15 cellular contexts compared by ENCODE assay signal in genomic region chr4:182547435-182547834, GRCh38.
DNase-seq lines count a peak whose midpoint lies in the region; ATAC-seq and TF ChIP-seq lines count a peak whose summit lies in the region.
"Had no signal": no experiment of that assay in that cellular context is flagged by ENCODE, and none has a peak within 500 bp of the region (broad histone marks: within the 10 kb centered on the region; RNA-seq: fewer than 3 reads in every experiment).

No MANE protein-coding gene starts in this region.

- no peak overlapping the region for H2BK120ac ChIP-seq in H9 (ENCODE audit: low read depth, low read length, poor library complexity, severe bottlenecking)

- H3K9ac ChIP-seq in H9 (ENCODE audit: extremely low read depth, insufficient read length, low read length), result no peak overlapping the region

- no peak overlapping the region for H2BK20ac ChIP-seq in H9 (ENCODE audit: low read depth, low read length, poor library complexity, severe bottlenecking)

- no peaks in the 10 kb centered on the region for H3K9me3 ChIP-seq in H9 (ENCODE audit: control insufficient read depth, low read depth, low read length)

- H3K27ac Mint-ChIP-seq in stimulated activated naive CD8-positive, alpha-beta T cell treated with anti-CD3 and anti-CD28 coated beads, Interleukin-15, amount 100 ng/mL, for 72 hours, result no peak overlapping the region
- no peak overlapping the region for H3K27ac Mint-ChIP-seq in progenitor cell of endocrine pancreas
- H3K27ac Mint-ChIP-seq in H9, result peak overlapping the region in 1 of 3 experiments; percentile 60; a peak in 1 of 7 replicates
- H3K27ac Mint-ChIP-seq: activated T-helper 1 cell treated with anti-CD3 and anti-CD28 coated beads, Interleukin-12 subunit alpha, Interleukin-12 subunit beta, Interleukin-2, Interleukin-4 antibody, amounts not matched to agents 30 ng/mL and 10 ng/mL and 1 ng/mL, durations not matched to agents 14 hours and 24 hours and 36 hours; naive B cell; stimulated activated memory B cell treated with anti-CD40 and anti-IgM and Interleukin-4, amounts not matched to agents 10 μg/mL and 1 μg/mL and 100 μg/mL, for 72 hours; T-helper 1 cell treated with Interleukin-12 subunit alpha and Interleukin-12 subunit beta and Interleukin-4 antibody, amounts not matched to agents 30 μg/mL and 1 μg/mL, for 36 hours had no signal

- H4K91ac ChIP-seq in H9 (ENCODE audit: insufficient read length, low read depth, low read length), result no peak overlapping the region

- WGBS in H9 (ENCODE audit: extremely low coverage, insufficient read length, low lambda C conversion rate), result no CpG with 5 or more reads among the region's 4 CpGs

- peaks cover 2% of the 10 kb centered on the region; the same call in 1 of the 2 replicates for H3K79me2 ChIP-seq in H9 (ENCODE audit: insufficient read depth, low read length)

- no peak overlapping the region for H3K4me2 ChIP-seq in H9 (ENCODE audit: insufficient read depth, insufficient read length, low read length)
- H3K4me2 ChIP-seq: smooth muscle cell had no signal

- H3K79me1 ChIP-seq in H9 (ENCODE audit: insufficient read depth, low read depth, low read length, poor library complexity, severe bottlenecking), result peaks cover 6% of the 10 kb centered on the region

- no peaks in the 10 kb centered on the region for H4K20me1 ChIP-seq in H9 (ENCODE audit: control insufficient read depth, insufficient read depth, insufficient read length)

- H2BK15ac ChIP-seq in H9 (ENCODE audit: low read depth, low read length), result no peak overlapping the region

- no peaks in the 10 kb centered on the region for H3K36me3 Mint-ChIP-seq in progenitor cell of endocrine pancreas (ENCODE audit: insufficient read depth)
- peaks cover 0 to 3% (median 0%) of the 10 kb centered on the region in 3 experiments; a peak in 2 of 7 replicates for H3K36me3 Mint-ChIP-seq in H9 (ENCODE audit: insufficient read depth in 1 of 3, low read depth in 3 of 3)
- H3K36me3 Mint-ChIP-seq: naive B cell; stimulated activated memory B cell treated with anti-CD40 and anti-IgM and Interleukin-4, amounts not matched to agents 10 μg/mL and 1 μg/mL and 100 μg/mL, for 72 hours had no signal

- no peak overlapping the region for H3K4ac ChIP-seq in H9 (ENCODE audit: low read depth, low read length)

- no peak overlapping the region for H3K56ac ChIP-seq in H9 (ENCODE audit: insufficient read length, low read depth, low read length)

- no peak overlapping the region for H2AK5ac ChIP-seq in H9 (ENCODE audit: insufficient read length, low read length)

- H3K4me3 Mint-ChIP-seq in stimulated activated naive CD8-positive, alpha-beta T cell treated with anti-CD3 and anti-CD28 coated beads, Interleukin-15, amount 100 ng/mL, for 72 hours, result no peak overlapping the region
- H3K4me3 Mint-ChIP-seq in progenitor cell of endocrine pancreas (ENCODE audit: low read depth) (no peak overlapping the region), H9 (no peak overlapping the region)
- H3K4me3 Mint-ChIP-seq: activated T-helper 1 cell treated with anti-CD3 and anti-CD28 coated beads, Interleukin-12 subunit alpha, Interleukin-12 subunit beta, Interleukin-2, Interleukin-4 antibody, amounts not matched to agents 30 ng/mL and 10 ng/mL and 1 ng/mL, durations not matched to agents 14 hours and 24 hours and 36 hours; naive B cell; stimulated activated memory B cell treated with anti-CD40 and anti-IgM and Interleukin-4, amounts not matched to agents 10 μg/mL and 1 μg/mL and 100 μg/mL, for 72 hours; T-helper 1 cell treated with Interleukin-12 subunit alpha and Interleukin-12 subunit beta and Interleukin-4 antibody, amounts not matched to agents 30 μg/mL and 1 μg/mL, for 36 hours had no signal

- H2AFZ ChIP-seq in H9 (ENCODE audit: low read length), result no peak overlapping the region

- peaks cover 2% of the 10 kb centered on the region; the same call in 1 of the 2 replicates for H3K4me1 ChIP-seq in H9 (ENCODE audit: insufficient read depth, low read length)

- no peaks in the 10 kb centered on the region for H3K4me1 Mint-ChIP-seq in stimulated activated naive CD8-positive, alpha-beta T cell treated with anti-CD3 and anti-CD28 coated beads, Interleukin-15, amount 100 ng/mL, for 72 hours
- peaks cover 11% of the 10 kb centered on the region for H3K4me1 Mint-ChIP-seq in progenitor cell of endocrine pancreas (ENCODE audit: low read depth)
- peaks cover 28 to 37% of the 10 kb centered on the region in 2 experiments for H3K4me1 Mint-ChIP-seq in H9
- H3K4me1 Mint-ChIP-seq: naive B cell; stimulated activated memory B cell treated with anti-CD40 and anti-IgM and Interleukin-4, amounts not matched to agents 10 μg/mL and 1 μg/mL and 100 μg/mL, for 72 hours had no signal

- H3K18ac ChIP-seq in H9 (ENCODE audit: insufficient read length, low read depth, low read length), result no peak overlapping the region

- H2BK5ac ChIP-seq in H9 (ENCODE audit: insufficient read length, low read length), result no peak overlapping the region

- no peak overlapping the region for H4K5ac ChIP-seq in H9 (ENCODE audit: insufficient read length, low read depth, low read length)

- no peak overlapping the region for H3K14ac ChIP-seq in H9 (ENCODE audit: insufficient read depth, low read length)

- no peak for DNase-seq in stimulated activated naive CD8-positive, alpha-beta T cell treated with anti-CD3 and anti-CD28 coated beads, Interleukin-15, amount 100 ng/mL, for 72 hours
- no peak for DNase-seq in stimulated activated naive CD8-positive, alpha-beta T cell treated with anti-CD3 and anti-CD28 coated beads, Interleukin-15, Interleukin-2, amounts not matched to agents 100 U/mL and 50 U/mL, for 24 hours
- no peak for DNase-seq in activated CD4-positive, CD25-positive, alpha-beta regulatory T cell (lab: John Stamatoyannopoulos, UW)
- no peak for DNase-seq in NCI-H2171 (lab: John Stamatoyannopoulos, UW)
- DNase-seq in progenitor cell of endocrine pancreas (ENCODE audit: low spot score, unreplicated experiment), result no peak
- DNase-seq in H9, result no peak
- DNase-seq: caudate nucleus, naive B cell, NCI-H1048 had no signal

- peaks cover 8% of the 10 kb centered on the region for H3K27me3 Mint-ChIP-seq in stimulated activated naive CD8-positive, alpha-beta T cell treated with anti-CD3 and anti-CD28 coated beads, Interleukin-15, amount 100 ng/mL, for 72 hours
- no peaks in the 10 kb centered on the region for H3K27me3 Mint-ChIP-seq in progenitor cell of endocrine pancreas
- no peaks in the 10 kb centered on the region for H3K27me3 Mint-ChIP-seq in H9 (ENCODE audit: low read depth)

- no peak overlapping the region for H4K8ac ChIP-seq in H9 (replicated peaks; ENCODE audit: insufficient read length, low read depth, low read length)

- no peaks in the 10 kb centered on the region for H3K27me3 ChIP-seq in H9 (ENCODE audit: insufficient read depth, low read length)

- H2BK12ac ChIP-seq in H9 (ENCODE audit: insufficient read length, low read depth, low read length), result no peak overlapping the region

- H3K23ac ChIP-seq in H9 (ENCODE audit: insufficient read length, low read depth, low read length), result no peak overlapping the region

- H3K23me2 ChIP-seq in H9 (ENCODE audit: insufficient read length, low read depth, low read length, poor library complexity, severe bottlenecking), result no peaks in the 10 kb centered on the region

- H3T11ph ChIP-seq in H9 (ENCODE audit: low read length), result no peak overlapping the region

- H3K27ac ChIP-seq in H9 (ENCODE audit: insufficient read length, low read depth, low read length), result no peak overlapping the region

- peak; percentile 40 for ATAC-seq in stimulated activated naive CD8-positive, alpha-beta T cell treated with anti-CD3 and anti-CD28 coated beads, Interleukin-15, amount 100 ng/mL, for 72 hours
- ATAC-seq in stimulated activated naive CD8-positive, alpha-beta T cell treated with anti-CD3 and anti-CD28 coated beads, Interleukin-15, Interleukin-2, amounts not matched to agents 100 U/mL and 50 U/mL, for 24 hours, result no peak
- ATAC-seq in GM21529 (IDR thresholded peaks at IDR 0.05; ENCODE audit: unreplicated experiment), result peak; percentile 100
- peak; percentile 97 for ATAC-seq in HG03097 (IDR thresholded peaks at IDR 0.05; ENCODE audit: low FRiP score, unreplicated experiment)
- ATAC-seq: stimulated activated memory B cell treated with anti-CD40 and anti-IgM and Interleukin-4, amounts not matched to agents 10 μg/mL and 1 μg/mL and 100 μg/mL, for 72 hours had no signal

- no peaks in the 10 kb centered on the region for H3K9me3 Mint-ChIP-seq in stimulated activated naive CD8-positive, alpha-beta T cell treated with anti-CD3 and anti-CD28 coated beads, Interleukin-15, amount 100 ng/mL, for 72 hours
- no peaks in the 10 kb centered on the region for H3K9me3 Mint-ChIP-seq in progenitor cell of endocrine pancreas (ENCODE audit: low read depth)
- H3K9me3 Mint-ChIP-seq in H9, result no peaks in the 10 kb centered on the region
- H3K9me3 Mint-ChIP-seq: activated T-helper 1 cell treated with anti-CD3 and anti-CD28 coated beads, Interleukin-12 subunit alpha, Interleukin-12 subunit beta, Interleukin-2, Interleukin-4 antibody, amounts not matched to agents 30 ng/mL and 10 ng/mL and 1 ng/mL, durations not matched to agents 14 hours and 24 hours and 36 hours; stimulated activated memory B cell treated with anti-CD40 and anti-IgM and Interleukin-4, amounts not matched to agents 10 μg/mL and 1 μg/mL and 100 μg/mL, for 72 hours; T-helper 1 cell treated with Interleukin-12 subunit alpha and Interleukin-12 subunit beta and Interleukin-4 antibody, amounts not matched to agents 30 μg/mL and 1 μg/mL, for 36 hours had no signal

- no peak for TF ChIP-seq CTCF in progenitor cell of endocrine pancreas (IDR thresholded peaks at IDR 0.05; ENCODE audit: unreplicated experiment)
- TF ChIP-seq CTCF in H9 (conservative IDR thresholded peaks at IDR 0.05), result no peak
